ENCODE assay signal across 8 cellular contexts in the genomic region with DNA sequence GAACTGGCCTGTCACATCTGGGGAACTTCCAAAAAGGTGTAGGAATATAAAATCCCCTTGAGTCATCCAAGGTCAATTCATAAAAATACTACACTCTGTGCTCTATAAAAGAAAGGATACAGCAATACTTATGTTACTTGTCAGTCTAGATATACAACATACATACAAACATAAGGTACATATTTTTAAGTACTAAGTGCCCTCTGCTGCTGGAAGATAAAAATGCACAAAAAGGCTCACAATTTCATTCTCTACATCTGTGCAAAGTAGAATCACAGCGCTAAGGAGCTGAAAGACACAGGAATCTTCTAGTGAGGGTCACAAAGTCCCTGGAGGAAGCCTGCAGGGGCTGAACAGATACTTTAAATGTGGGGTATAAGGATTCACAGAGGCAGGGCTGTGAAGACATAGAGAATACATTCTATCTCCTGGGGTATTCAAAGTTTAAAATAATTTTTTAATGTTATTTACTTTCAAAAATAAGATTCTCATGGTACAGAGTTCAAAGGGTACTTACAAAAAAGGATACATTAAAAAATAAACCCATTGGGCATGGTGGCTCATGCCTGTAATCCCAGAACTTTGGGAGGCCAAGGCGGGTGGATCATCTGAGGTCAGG. TPM values are rescaled to one million over a fixed set of nuclear protein-coding genes. Genes with fewer than 3 reads are reported as not detected.
DNase-seq lines count a peak whose midpoint lies in the region; ATAC-seq and TF ChIP-seq lines count a peak whose summit lies in the region.

No MANE protein-coding gene starts in this region.

- intact Hi-C loops in esophagus muscularis mucosa (cut with DNase I): loop anchor here (2.0 kb wide), 1 partner anchor 69 kb away; no protein-coding TSS in a partner anchor

- H3K9me3 Mint-ChIP-seq in nephron: no peaks in the 10 kb centered on the region
- peaks cover 4% of the 10 kb centered on the region for H3K9me3 Mint-ChIP-seq in T-helper 2 cell treated with Interferon-gamma antibody and Interleukin-4, amounts not matched to agents 5 μg/mL and 100 μg/mL, for 36 hours

- H3K4me1 ChIP-seq in DOHH2 (ENCODE audit: control insufficient read depth, low read length) (peaks cover 3% of the 10 kb centered on the region), esophagus muscularis mucosa (peaks cover 0 to 4% (median 0%) of the 10 kb centered on the region in 4 donors)

- H3K4me2 ChIP-seq in DOHH2 (ENCODE audit: low read length): no peak overlapping the region

- TF ChIP-seq POLR2A in esophagus muscularis mucosa (IDR thresholded peaks at IDR 0.05; ENCODE audit: low read depth): no peak

- H3K27me3 Mint-ChIP-seq in T-helper 17 cell (no peaks in the 10 kb centered on the region), nephron (ENCODE audit: low read depth) (no peaks in the 10 kb centered on the region)
- H3K27me3 Mint-ChIP-seq in T-helper 2 cell treated with Interferon-gamma antibody and Interleukin-4, amounts not matched to agents 5 μg/mL and 100 μg/mL, for 36 hours (ENCODE audit: low read depth): peaks cover 14% of the 10 kb centered on the region

- no peaks in the 10 kb centered on the region for H3K9me2 ChIP-seq in DOHH2 (replicated peaks; ENCODE audit: control insufficient read depth, low read length)

- H3K36me3 Mint-ChIP-seq in T-helper 17 cell (ENCODE audit: low read depth): no peaks in the 10 kb centered on the region
- H3K36me3 Mint-ChIP-seq in nephron (ENCODE audit: low read depth): no peaks in the 10 kb centered on the region
- no peaks in the 10 kb centered on the region for H3K36me3 Mint-ChIP-seq in T-helper 2 cell treated with Interferon-gamma antibody and Interleukin-4, amounts not matched to agents 5 μg/mL and 100 μg/mL, for 36 hours (ENCODE audit: low read depth)

- H3K4me1 Mint-ChIP-seq in T-helper 17 cell (peaks cover 5% of the 10 kb centered on the region), nephron (peaks cover 7% of the 10 kb centered on the region)
- peaks cover 2% of the 10 kb centered on the region for H3K4me1 Mint-ChIP-seq in T-helper 2 cell treated with Interferon-gamma antibody and Interleukin-4, amounts not matched to agents 5 μg/mL and 100 μg/mL, for 36 hours (ENCODE audit: low read depth)

- no peaks in the 10 kb centered on the region for H3K79me2 ChIP-seq in DOHH2 (ENCODE audit: control insufficient read depth, low read length)

- H3K4me3 Mint-ChIP-seq in T-helper 17 cell (no peak overlapping the region), nephron (no peak overlapping the region)
- H3K4me3 Mint-ChIP-seq in T-helper 2 cell treated with Interferon-gamma antibody and Interleukin-4, amounts not matched to agents 5 μg/mL and 100 μg/mL, for 36 hours: no peak overlapping the region

- peak; percentile 72 for ATAC-seq in T-helper 17 cell
- ATAC-seq in HG03520 (IDR thresholded peaks at IDR 0.05; ENCODE audit: unreplicated experiment): no peak

- DNase-seq in H4 (ENCODE audit: low spot score) (peak; percentile 57), NCI-H187 treated with DMSO at 0.1 percent for 48 hours (lab: John Stamatoyannopoulos, UW) (peak; percentile 37), T-helper 17 cell (peak in 1 of 3 donors; percentile 13), esophagus muscularis mucosa (ENCODE audit: extremely low spot score) (no peak)
- DNase-seq in T-helper 2 cell treated with Interferon-gamma antibody and Interleukin-4, amounts not matched to agents 5 μg/mL and 100 μg/mL, for 36 hours (ENCODE audit: low spot score): no peak

- H3K36me3 ChIP-seq in DOHH2 (ENCODE audit: control insufficient read depth, low read length) (no peaks in the 10 kb centered on the region), esophagus muscularis mucosa (no peaks in the 10 kb centered on the region)

- H3K27ac ChIP-seq in DOHH2 (ENCODE audit: low read depth, low read length) (no peak overlapping the region), esophagus muscularis mucosa (replicated peaks in 1 of 4) (no peak overlapping the region)

- H3K4me3 ChIP-seq in DOHH2 (ENCODE audit: low read length) (no peak overlapping the region), esophagus muscularis mucosa (no peak overlapping the region)

- peaks cover 4% of the 10 kb centered on the region; the same call in 1 of the 2 replicates for H3K9me3 ChIP-seq in DOHH2 (ENCODE audit: control insufficient read depth, insufficient read depth, low read length)
- H3K9me3 ChIP-seq in T-helper 17 cell (ENCODE audit: control insufficient read depth, low read length, poor library complexity, severe bottlenecking): no peaks in the 10 kb centered on the region
- peaks cover 0 to 4% (median 2%) of the 10 kb centered on the region in 4 donors for H3K9me3 ChIP-seq in esophagus muscularis mucosa

- 46% methylated on average over 2 of the region's 2 CpGs for WGBS in esophagus muscularis mucosa

- H4K20me1 ChIP-seq in DOHH2 (ENCODE audit: control insufficient read depth, insufficient read depth, low read depth, low read length): no peaks in the 10 kb centered on the region

- no peak for TF ChIP-seq EP300 in esophagus muscularis mucosa (IDR thresholded peaks at IDR 0.05)

- H3K27me3 ChIP-seq in DOHH2 (ENCODE audit: control insufficient read depth, low read length): no peaks in the 10 kb centered on the region
- H3K27me3 ChIP-seq in esophagus muscularis mucosa: no peaks in the 10 kb centered on the region

- peak; percentile 59 for TF ChIP-seq CTCF in DOHH2 (IDR thresholded peaks at IDR 0.05; ENCODE audit: low read depth, low read length, poor library complexity, severe bottlenecking)
- TF ChIP-seq CTCF in esophagus muscularis mucosa (IDR thresholded peaks at IDR 0.05): peak; percentile 34 to 64 (median 57)
- TF ChIP-seq CTCF in nephron (IDR thresholded peaks at IDR 0.05; ENCODE audit: unreplicated experiment in 3 of 3): peak; percentile 41 to 69 (median 55)

- H3F3A ChIP-seq in DOHH2 (ENCODE audit: control insufficient read depth, insufficient read depth): no peaks in the 10 kb centered on the region

- H3K27ac Mint-ChIP-seq in T-helper 17 cell (no peak overlapping the region), nephron (no peak overlapping the region)
- no peak overlapping the region for H3K27ac Mint-ChIP-seq in T-helper 2 cell treated with Interferon-gamma antibody and Interleukin-4, amounts not matched to agents 5 μg/mL and 100 μg/mL, for 36 hours

RNA-seq across cellular contexts. Expression of a gene that starts 10.2 kb away (rescaled TPM):
- 21.9 and 35.4 TPM in 2 replicates for total RNA-seq in H4 (2014; rRNA removed; shearing (Covaris generic))
- 10 to 100 TPM; 12.0 to 12.4 TPM for total RNA-seq in T-helper 17 cell
- 10 to 100 TPM; 33.0 to 35.4 (median 34.3) TPM for total RNA-seq in esophagus muscularis mucosa

RNA-seq across cellular contexts. Expression of a gene that starts 35.5 kb away (rescaled TPM):
- total RNA-seq in H4 (2014; rRNA removed; shearing (Covaris generic)): 30.1 and 38.5 TPM in 2 replicates
- total RNA-seq in T-helper 17 cell (1 to 10 TPM; 5.2 to 8.3 TPM), esophagus muscularis mucosa (100 to 1,000 TPM in 1 of 4 donors, 10 to 100 TPM in 3; 64.2 to 110 (median 71.5) TPM)

Comparison
In these comparisons a context has a peak if more than half of its experiments do, and no peak if none do; other contexts are left out.
1. DNase-seq: peak in H4 (single experiment) and NCI-H187 treated with DMSO at 0.1 percent for 48 hours (single experiment); none in esophagus muscularis mucosa (single experiment) and T-helper 2 cell treated with Interferon-gamma antibody and Interleukin-4, amounts not matched to agents 5 μg/mL and 100 μg/mL, for 36 hours (single experiment).
2. Peak in every context shown above with its lines, with median percentiles within 50 percentile points of each other: CTCF ChIP-seq.